1 cellular context compared by ENCODE assay signal in genomic region chr17:8117367-8117979, GRCh38.
TF ChIP-seq lines count a peak whose summit lies in the region.

No MANE protein-coding gene starts in this region.

TF ChIP-seq in IMR-90, 13 proteins besides CTCF, POLR2A, EP300 and RAD21:
- no peak for TF ChIP-seq BHLHE40 (IDR thresholded peaks at IDR 0.05; ENCODE audit: low read depth, low read length)
- no peak for TF ChIP-seq MXI1 (IDR thresholded peaks at IDR 0.05; ENCODE audit: borderline replicate concordance, low read depth, low read length)
- TF ChIP-seq NFE2L2 (IDR thresholded peaks at IDR 0.05; ENCODE audit: low read depth, low read length), result no peak
- TF ChIP-seq SMC3 (IDR thresholded peaks at IDR 0.05; ENCODE audit: low read depth, low read length), result no peak
- TF ChIP-seq USF2 (IDR thresholded peaks at IDR 0.05; ENCODE audit: low read depth, low read length), result no peak
- no peak for TF ChIP-seq RFX5 (IDR thresholded peaks at IDR 0.05; ENCODE audit: low read depth, low read length)
- no peak for TF ChIP-seq MAZ (IDR thresholded peaks at IDR 0.05; ENCODE audit: borderline replicate concordance, low read depth, low read length)
- no peak for TF ChIP-seq CEBPB (IDR thresholded peaks at IDR 0.05; ENCODE audit: low read depth, low read length)
- no peak for TF ChIP-seq CHD1 (IDR thresholded peaks at IDR 0.05; ENCODE audit: low read depth, low read length)
- TF ChIP-seq ELK1 (IDR thresholded peaks at IDR 0.05; ENCODE audit: borderline replicate concordance, low read depth, low read length), result no peak
- no peak for TF ChIP-seq FOS (IDR thresholded peaks at IDR 0.05; ENCODE audit: low read depth, low read length)
- no peak for TF ChIP-seq MAFK (IDR thresholded peaks at IDR 0.05; ENCODE audit: low read depth, low read length)
- no peak for TF ChIP-seq RCOR1 (IDR thresholded peaks at IDR 0.05; ENCODE audit: insufficient replicate concordance, low read length)
